In the genomic region with DNA sequence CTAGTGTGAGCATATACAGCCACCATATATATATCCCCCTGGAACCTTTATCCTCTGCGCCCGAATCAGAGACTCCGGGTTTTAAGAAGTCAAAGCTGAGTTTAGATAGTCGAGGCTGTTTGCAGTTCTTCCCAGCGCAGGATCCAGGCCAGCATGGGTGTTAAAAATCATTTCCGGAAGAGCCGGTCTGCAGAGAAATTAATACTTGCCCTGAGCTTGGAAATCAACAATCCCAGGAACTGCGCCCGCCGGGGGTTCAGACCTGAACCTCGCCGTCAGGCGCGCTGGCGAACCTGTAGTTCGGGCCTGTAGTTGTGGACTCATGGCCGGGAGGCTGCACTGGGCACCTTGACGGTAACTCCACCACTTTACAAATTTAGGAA, we compare ENCODE assay signal across 11 cellular contexts. TPM values are rescaled to one million over a fixed set of nuclear protein-coding genes. Genes with fewer than 3 reads are reported as not detected.
A peak's percentile ranks its signal among the peaks of the same experiment; 100 is the strongest.
DNase-seq lines count a peak whose midpoint lies in the region; ATAC-seq and TF ChIP-seq lines count a peak whose summit lies in the region.
"Had no signal": no experiment of that assay in that cellular context is flagged by ENCODE, and none has a peak within 500 bp of the region (broad histone marks: within the 10 kb centered on the region; RNA-seq: fewer than 3 reads in every experiment).

No MANE protein-coding gene starts in this region.

- H3K4me1 ChIP-seq in GM23248 (ENCODE audit: insufficient read depth) = no peaks in the 10 kb centered on the region; the same call in 1 of the 2 replicates

- H3K27ac Mint-ChIP-seq in central memory CD8-positive, alpha-beta T cell (ENCODE audit: low read depth) = no peak overlapping the region
- H3K27ac Mint-ChIP-seq in mesothelial cell of epicardium = no peak overlapping the region

- in situ Hi-C loops in GM23248 (cut with MboI) = no loop called here

- peak overlapping the region; percentile 88 for H2AFZ ChIP-seq in GM23248

- no peaks in the 10 kb centered on the region for H3K27me3 ChIP-seq in GM23248 (replicated peaks; ENCODE audit: insufficient read depth)

- H3K79me2 ChIP-seq in GM23248 (ENCODE audit: insufficient read depth) = peaks cover 40% of the 10 kb centered on the region

- CTCF ChIA-PET in RWPE1 (lab: Yijun Ruan, JAX) = no interaction called here

- H4K20me1 ChIP-seq in GM23248 (ENCODE audit: insufficient read depth) = no peaks in the 10 kb centered on the region

- peaks cover 95% of the 10 kb centered on the region for H3K27me3 Mint-ChIP-seq in central memory CD8-positive, alpha-beta T cell
- peaks cover 99% of the 10 kb centered on the region for H3K27me3 Mint-ChIP-seq in mesothelial cell of epicardium (ENCODE audit: low read depth)

- H3K4me3 Mint-ChIP-seq in central memory CD8-positive, alpha-beta T cell = peak overlapping the region; percentile 86
- H3K4me3 Mint-ChIP-seq in mesothelial cell of epicardium = peak overlapping the region; percentile 33

- WGBS in GM23248 (ENCODE audit: low coverage in 1 of 2, low lambda C conversion rate in 2 of 2, missing lambda C conversion rate in 2 of 2), 2 experiments = 2 to 3% methylated on average over 18 of the region's 18 CpGs

- no peak for ATAC-seq in central memory CD8-positive, alpha-beta T cell (replicated peaks; ENCODE audit: extremely low read depth, poor library complexity, severe bottlenecking)
- ATAC-seq in GM21576 (IDR thresholded peaks at IDR 0.05; ENCODE audit: unreplicated experiment) = no peak

- DNase-seq in AG20443 (ENCODE audit: low spot score) (peak; percentile 24), GM23248 (peak; percentile 63), mesothelial cell of epicardium (ENCODE audit: low spot score in 2 of 2, unreplicated experiment in 2 of 2) (no peak), RWPE1 (ENCODE audit: low spot score) (no peak), cerebellar nuclear complex (lab: John Stamatoyannopoulos, UW) (no peak), AG08396 (ENCODE audit: low spot score) (no peak)
- no peak for DNase-seq in central memory CD8-positive, alpha-beta T cell (ENCODE audit: low spot score in 2 of 2)
- DNase-seq: activated CD4-positive, alpha-beta T cell treated with anti-CD3 and anti-CD28 coated beads for 1 hour had no signal

- H3K27ac ChIP-seq in GM23248 (peak overlapping the region; percentile 34), RWPE1 (no peak overlapping the region)
- H3K27ac ChIP-seq: cardiac muscle cell, pancreas had no signal

- peaks cover 13% of the 10 kb centered on the region for H3K36me3 ChIP-seq in GM23248 (ENCODE audit: low read depth)
- H3K36me3 ChIP-seq: cardiac muscle cell, pancreas had no signal

- TF ChIP-seq CTCF in mesothelial cell of epicardium (IDR thresholded peaks at IDR 0.05; ENCODE audit: unreplicated experiment) = no peak
- no peak for TF ChIP-seq CTCF in RWPE1 (conservative IDR thresholded peaks at IDR 0.05; ENCODE audit: low read depth)

- POLR2A ChIA-PET in RWPE1 (lab: Yijun Ruan, JAX; ENCODE audit: low non-redundant PET) = no interaction called here

- peak overlapping the region; percentile 84 for H3K9ac ChIP-seq in GM23248

- no peaks in the 10 kb centered on the region for H3K9me3 Mint-ChIP-seq in central memory CD8-positive, alpha-beta T cell
- no peaks in the 10 kb centered on the region for H3K9me3 Mint-ChIP-seq in mesothelial cell of epicardium

- peak overlapping the region; percentile 94 for H3K4me2 ChIP-seq in GM23248 (ENCODE audit: unreplicated experiment)

- peaks cover 28% of the 10 kb centered on the region for H3K4me1 Mint-ChIP-seq in central memory CD8-positive, alpha-beta T cell
- H3K4me1 Mint-ChIP-seq in mesothelial cell of epicardium = peaks cover 25% of the 10 kb centered on the region

- H3K9me3 ChIP-seq in GM23248 (ENCODE audit: low read depth) = no peaks in the 10 kb centered on the region
- H3K9me3 ChIP-seq: pancreas had no signal

- peaks cover 19% of the 10 kb centered on the region for H3K36me3 Mint-ChIP-seq in central memory CD8-positive, alpha-beta T cell (ENCODE audit: insufficient read depth)
- no peaks in the 10 kb centered on the region for H3K36me3 Mint-ChIP-seq in mesothelial cell of epicardium

- H3K9me2 ChIP-seq in GM23248 (ENCODE audit: insufficient read depth) = no peaks in the 10 kb centered on the region

- peaks cover 14% of the 10 kb centered on the region; the same call in 1 of the 2 replicates for H3F3A ChIP-seq in GM23248 (ENCODE audit: insufficient read depth)

- peak overlapping the region; percentile 94 for H3K4me3 ChIP-seq in GM23248

RNA-seq across cellular contexts. Expression of a gene that starts 2.3 kb away (rescaled TPM):
- total RNA-seq in GM23248 (2014; rRNA removed; shearing (Covaris generic)) = 16.1 and 17.7 TPM in 2 replicates
- 10.5 and 10.6 TPM in 2 replicates for polyA plus RNA-seq in GM23248 (2016; fragmentation: Nextera tagmentation; extraction: Ambion mirVana)
- 0.79 to 1.4 TPM (median 0.89 TPM) in 3 replicates for total RNA-seq in mesothelial cell of epicardium

RNA-seq across cellular contexts. Expression of a gene that starts 5.9 kb away (rescaled TPM):
- 30.7 and 34.6 TPM in 2 replicates for total RNA-seq in GM23248 (2014; rRNA removed; shearing (Covaris generic))
- 28.5 and 30.2 TPM in 2 replicates for polyA plus RNA-seq in GM23248 (2016; fragmentation: Nextera tagmentation; extraction: Ambion mirVana)
- 33.1 to 35.0 TPM (median 34.9 TPM) in 3 replicates for total RNA-seq in mesothelial cell of epicardium

Comparison
In these comparisons a context has a peak if more than half of its experiments do, and no peak if none do; other contexts are left out.
1. DNase-seq: peak in AG20443 (single experiment) and GM23248 (single experiment); none in central memory CD8-positive, alpha-beta T cell (0 of 2), mesothelial cell of epicardium (0 of 2), RWPE1 (single experiment), cerebellar nuclear complex (0 of 2) and AG08396 (single experiment).